8 cellular contexts compared by ENCODE assay signal in genomic region chr21:32653326-32653901, GRCh38. TPM values are rescaled to one million over a fixed set of nuclear protein-coding genes. Genes with fewer than 3 reads are reported as not detected.
DNase-seq lines count a peak whose midpoint lies in the region; ATAC-seq and TF ChIP-seq lines count a peak whose summit lies in the region.

No MANE protein-coding gene starts in this region.

- no peaks in the 10 kb centered on the region for H3K4me1 ChIP-seq in upper lobe of left lung

- H3K36me3 ChIP-seq in upper lobe of left lung = peaks cover 0 to 63% (median 7%) of the 10 kb centered on the region in 4 donors

- 75 to 86% methylated on average over 2 of the region's 2 CpGs for WGBS in upper lobe of left lung, 2 donors

- no peak for TF ChIP-seq POLR2A in upper lobe of left lung (IDR thresholded peaks at IDR 0.05)

- peak; percentile 62 for ATAC-seq in CD4-positive, alpha-beta T cell (ENCODE audit: poor library complexity)
- peak; percentile 68 for ATAC-seq in GM18907 (IDR thresholded peaks at IDR 0.05; ENCODE audit: unreplicated experiment)
- ATAC-seq in upper lobe of left lung (ENCODE audit: low FRiP score in 2 of 2) = no peak
- ATAC-seq in HG03571 (IDR thresholded peaks at IDR 0.05; ENCODE audit: unreplicated experiment) = no peak

- H3K4me3 Mint-ChIP-seq in CD4-positive, alpha-beta T cell = no peak overlapping the region

- H3K27me3 ChIP-seq in CD4-positive, alpha-beta T cell (ENCODE audit: control insufficient read depth, insufficient read depth, low read length) = no peaks in the 10 kb centered on the region
- H3K27me3 ChIP-seq in upper lobe of left lung = no peaks in the 10 kb centered on the region

- peak in 4 of 10 experiments; percentile 4 to 10 (median 6) for DNase-seq in CD4-positive, alpha-beta T cell
- peak; percentile 4 for DNase-seq in NCI-H2029 treated with DMSO at 0.1 percent for 48 hours (lab: John Stamatoyannopoulos, UW)
- DNase-seq in activated naive CD4-positive, alpha-beta T cell treated with anti-CD3 and anti-CD28 coated beads, Interleukin-2, amount 50 U/mL, for 16 hours = peak; percentile 26
- DNase-seq in kidney glomerular epithelial cell (lab: John Stamatoyannopoulos, UW) = peak; percentile 28
- no peak for DNase-seq in upper lobe of left lung
- DNase-seq in NCI-H2196 treated with DMSO at 0.1 percent for 48 hours (lab: John Stamatoyannopoulos, UW; ENCODE audit: unreplicated experiment) = no peak

- no peak for TF ChIP-seq EP300 in upper lobe of left lung (IDR thresholded peaks at IDR 0.05)

- intact Hi-C loops in CD4-positive, alpha-beta T cell (cut with DNase I, micrococcal nuclease) = loop anchor here in 1 of 2 experiments (1.0 to 10.0 kb wide), 3 partner anchors 173 to 801 kb away; no protein-coding TSS in a partner anchor

- POLR2A ChIA-PET in CD4-positive, alpha-beta T cell (lab: Charles Lee) = no interaction called here

- no peak overlapping the region for H3K27ac ChIP-seq in CD4-positive, alpha-beta T cell (ENCODE audit: low read depth, low read length)
- H3K27ac ChIP-seq in upper lobe of left lung = no peak overlapping the region

- H3K4me3 ChIP-seq in upper lobe of left lung = no peak overlapping the region

- no peak overlapping the region for H3K27ac Mint-ChIP-seq in CD4-positive, alpha-beta T cell

- no peaks in the 10 kb centered on the region for H3K9me3 Mint-ChIP-seq in CD4-positive, alpha-beta T cell

- peak; percentile 68 for TF ChIP-seq CTCF in CD4-positive, alpha-beta T cell (IDR thresholded peaks at IDR 0.05)
- peak in 5 of 6 experiments; percentile 28 to 54 (median 51) for TF ChIP-seq CTCF in upper lobe of left lung (IDR thresholded peaks at IDR 0.05)

- H3K9me3 ChIP-seq in CD4-positive, alpha-beta T cell (ENCODE audit: control insufficient read depth, low read length) = no peaks in the 10 kb centered on the region
- H3K9me3 ChIP-seq in upper lobe of left lung = no peaks in the 10 kb centered on the region

- CTCF ChIA-PET in CD4-positive, alpha-beta T cell (lab: Charles Lee) = no interaction called here

- peaks cover 76% of the 10 kb centered on the region for H3K36me3 Mint-ChIP-seq in CD4-positive, alpha-beta T cell (ENCODE audit: low read depth)

- peaks cover 5% of the 10 kb centered on the region for H3K4me1 Mint-ChIP-seq in CD4-positive, alpha-beta T cell (ENCODE audit: low read depth)

- no peaks in the 10 kb centered on the region for H3K27me3 Mint-ChIP-seq in CD4-positive, alpha-beta T cell

RNA-seq across cellular contexts. Expression of gene CFAP298, which starts 41.2 kb away (rescaled TPM):
- total RNA-seq in CD4-positive, alpha-beta T cell = 1 to 10 TPM; 7.6 to 9.4 TPM
- 10 to 100 TPM; 22.9 to 47.1 (median 30.4) TPM for total RNA-seq in upper lobe of left lung

Comparison
In these comparisons a context has a peak if more than half of its experiments do, and no peak if none do; other contexts are left out.
1. ATAC-seq: peak in CD4-positive, alpha-beta T cell (single experiment) and GM18907 (single experiment); none in upper lobe of left lung (0 of 2) and HG03571 (single experiment).
2. DNase-seq: peak in NCI-H2029 treated with DMSO at 0.1 percent for 48 hours (single experiment), activated naive CD4-positive, alpha-beta T cell treated with anti-CD3 and anti-CD28 coated beads, Interleukin-2, amount 50 U/mL, for 16 hours (single experiment) and kidney glomerular epithelial cell (single experiment); none in upper lobe of left lung (0 of 2) and NCI-H2196 treated with DMSO at 0.1 percent for 48 hours (single experiment).